ENCODE assay signal across 23 cellular contexts in the genomic region with DNA sequence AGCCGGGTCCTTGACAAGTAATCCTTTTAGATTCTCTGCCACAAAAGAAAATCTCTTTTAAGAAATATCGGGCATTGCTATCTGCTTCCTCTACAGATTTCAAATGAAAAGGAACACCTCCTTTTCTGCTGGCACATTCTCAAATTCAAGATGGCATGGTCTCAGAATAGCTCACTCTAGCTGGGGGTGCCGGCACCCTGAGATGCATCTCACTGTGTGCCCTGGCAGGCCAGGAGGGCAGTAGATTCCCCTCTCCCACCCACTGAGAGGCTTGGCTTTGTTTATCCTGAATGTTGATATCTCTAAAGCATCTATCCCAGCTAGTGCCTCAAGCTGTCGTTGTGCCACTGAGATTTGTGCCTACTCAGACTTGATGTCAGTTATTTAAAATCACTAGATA.
DNase-seq lines count a peak whose midpoint lies in the region; ATAC-seq and TF ChIP-seq lines count a peak whose summit lies in the region.
"Had no signal": no experiment of that assay in that cellular context is flagged by ENCODE, and none has a peak within 500 bp of the region (broad histone marks: within the 10 kb centered on the region; RNA-seq: fewer than 3 reads in every experiment).

No MANE protein-coding gene starts in this region.

- POLR2A ChIA-PET in CD4-positive, alpha-beta memory T cell (lab: Charles Lee; ENCODE audit: partially characterized antibody): interaction anchor here (2.1 to 8.4 kb wide), 2 partner anchors 9 to 393 kb away, joined by 9 to 129 read pairs; a partner anchor contains a TSS
- POLR2A ChIA-PET in activated CD4-positive, alpha-beta memory T cell treated with anti-CD3 and anti-CD28 coated beads, Interleukin-2, amount 10 ng/mL, durations not matched to agents 7 days and 5 days (lab: Charles Lee): interaction anchor here (1.1 kb wide), 1 partner anchor 14 kb away, joined by 3 read pairs; no protein-coding TSS in a partner anchor

- intact Hi-C loops in CD4-positive, alpha-beta memory T cell (cut with micrococcal nuclease): loop anchor here (5.0 to 10.0 kb wide), 2 partner anchors 109 to 367 kb away; a partner anchor contains a TSS
- intact Hi-C loops in natural killer cell (cut with micrococcal nuclease): loop anchor here (5.0 to 10.0 kb wide), 2 partner anchors 109 to 393 kb away; a partner anchor contains a TSS

- peak overlapping the region; percentile 81 for H3K27ac Mint-ChIP-seq in activated T-cell treated with anti-CD3 and anti-CD28 coated beads, Interleukin-2, amount 50 U/mL, for 24 hours
- H3K27ac Mint-ChIP-seq in CD4-positive, alpha-beta memory T cell: peak overlapping the region in 6 of 7 donors; percentile 76 to 99 (median 97)
- H3K27ac Mint-ChIP-seq in activated CD4-positive, alpha-beta memory T cell treated with anti-CD3 and anti-CD28 coated beads, Interleukin-2, amount 10 ng/mL, durations not matched to agents 7 days and 5 days: peak overlapping the region; percentile 68
- peak overlapping the region; percentile 83 to 90 for H3K27ac Mint-ChIP-seq in natural killer cell
- H3K27ac Mint-ChIP-seq: HFFc6; stimulated activated naive B cell treated with anti-CD40 and anti-IgM and Interleukin-4, amounts not matched to agents 10 μg/mL and 1 μg/mL and 100 μg/mL, for 72 hours had no signal

- peaks cover under 1% of the 10 kb centered on the region for H4K20me1 ChIP-seq in smooth muscle cell (ENCODE audit: low read depth)

- H2AFZ ChIP-seq in smooth muscle cell (ENCODE audit: low read depth): no peak overlapping the region

- no peak overlapping the region for H3K9ac ChIP-seq in smooth muscle cell (ENCODE audit: low read depth)

- peaks cover 66% of the 10 kb centered on the region for H3K4me1 ChIP-seq in CD4-positive, alpha-beta memory T cell (ENCODE audit: insufficient read depth, low read length)
- H3K4me1 ChIP-seq in smooth muscle cell (ENCODE audit: low read depth): no peaks in the 10 kb centered on the region
- H3K4me1 ChIP-seq: testis, uterus had no signal

- H3K4me2 ChIP-seq in smooth muscle cell: no peak overlapping the region

- no peaks in the 10 kb centered on the region for H3K9me3 ChIP-seq in CD4-positive, alpha-beta memory T cell (ENCODE audit: control insufficient read depth in 1 of 2, low read length in 2 of 2)
- H3K9me3 ChIP-seq in smooth muscle cell (replicated peaks; ENCODE audit: low read depth): no peaks in the 10 kb centered on the region
- H3K9me3 ChIP-seq: spleen, testis, uterus had no signal

- DNase-seq in activated T-cell treated with anti-CD3 and anti-CD28 coated beads, Interleukin-2, amount 50 U/mL, for 24 hours: no peak
- DNase-seq in activated T-cell treated with anti-CD3 and anti-CD28 coated beads, Interleukin-2, amount 50 U/mL, for 1 hour: no peak
- DNase-seq in CD4-positive, alpha-beta memory T cell: no peak
- no peak for DNase-seq in activated CD4-positive, alpha-beta memory T cell treated with anti-CD3 and anti-CD28 coated beads, Interleukin-2, amount 10 ng/mL, durations not matched to agents 7 days and 5 days
- DNase-seq in natural killer cell: no peak
- no peak for DNase-seq in smooth muscle cell (lab: John Stamatoyannopoulos, UW; ENCODE audit: unreplicated experiment)
- no peak for DNase-seq in KBM-7
- DNase-seq: activated CD8-positive, alpha-beta memory T cell treated with anti-CD3 and anti-CD28 coated beads for 24 hours; activated T-cell treated with anti-CD3 and anti-CD28 coated beads, Interleukin-2, amount 50 U/mL, for 4 hours; HFFc6; mesendoderm; NCI-H1092 treated with DMSO at 0.1 percent for 48 hours; NCI-H187 treated with DMSO at 0.1 percent for 48 hours; NCI-H2227 treated with DMSO at 0.1 percent for 48 hours; NCI-H748 treated with DMSO at 0.1 percent for 48 hours; occipital lobe; retina; spleen; stimulated activated CD4-positive, alpha-beta T cell treated with anti-CD3 and anti-CD28 coated beads, Interleukin-4, amount 100 ng/mL, for 1 hour; stimulated activated naive B cell treated with anti-CD40 and anti-IgM and Interleukin-4, amounts not matched to agents 10 μg/mL and 1 μg/mL and 100 μg/mL, for 72 hours; testis; uterus had no signal

- no peak overlapping the region for H3K4me3 Mint-ChIP-seq in activated T-cell treated with anti-CD3 and anti-CD28 coated beads, Interleukin-2, amount 50 U/mL, for 24 hours
- H3K4me3 Mint-ChIP-seq in CD4-positive, alpha-beta memory T cell: peak overlapping the region in 4 of 8 donors; percentile 2 to 80 (median 46)
- H3K4me3 Mint-ChIP-seq in activated CD4-positive, alpha-beta memory T cell treated with anti-CD3 and anti-CD28 coated beads, Interleukin-2, amount 10 ng/mL, durations not matched to agents 7 days and 5 days: no peak overlapping the region
- H3K4me3 Mint-ChIP-seq in natural killer cell: peak overlapping the region; percentile 31
- H3K4me3 Mint-ChIP-seq: activated T-cell treated with anti-CD3 and anti-CD28 coated beads, Interleukin-2, amount 50 U/mL, for 4 hours; HFFc6; stimulated activated naive B cell treated with anti-CD40 and anti-IgM and Interleukin-4, amounts not matched to agents 10 μg/mL and 1 μg/mL and 100 μg/mL, for 72 hours had no signal

- no peaks in the 10 kb centered on the region for H3K79me2 ChIP-seq in smooth muscle cell (ENCODE audit: low read depth)

- TF ChIP-seq CTCF in natural killer cell (IDR thresholded peaks at IDR 0.05) (no peak), smooth muscle cell (IDR thresholded peaks at IDR 0.05; ENCODE audit: borderline replicate concordance, insufficient read depth, poor library complexity, severe bottlenecking) (no peak)

- H3K9me3 Mint-ChIP-seq in activated T-cell treated with anti-CD3 and anti-CD28 coated beads, Interleukin-2, amount 50 U/mL, for 24 hours: peaks cover 2% of the 10 kb centered on the region
- no peaks in the 10 kb centered on the region for H3K9me3 Mint-ChIP-seq in CD4-positive, alpha-beta memory T cell
- H3K9me3 Mint-ChIP-seq in activated CD4-positive, alpha-beta memory T cell treated with anti-CD3 and anti-CD28 coated beads, Interleukin-2, amount 10 ng/mL, durations not matched to agents 7 days and 5 days: no peaks in the 10 kb centered on the region
- no peaks in the 10 kb centered on the region for H3K9me3 Mint-ChIP-seq in natural killer cell
- H3K9me3 Mint-ChIP-seq: activated T-cell treated with anti-CD3 and anti-CD28 coated beads, Interleukin-2, amount 50 U/mL, for 4 hours; HFFc6; stimulated activated naive B cell treated with anti-CD40 and anti-IgM and Interleukin-4, amounts not matched to agents 10 μg/mL and 1 μg/mL and 100 μg/mL, for 72 hours had no signal

- peaks cover 20% of the 10 kb centered on the region for H3K36me3 Mint-ChIP-seq in activated T-cell treated with anti-CD3 and anti-CD28 coated beads, Interleukin-2, amount 50 U/mL, for 24 hours (ENCODE audit: low read depth)
- H3K36me3 Mint-ChIP-seq in CD4-positive, alpha-beta memory T cell: peaks cover 5 to 9% of the 10 kb centered on the region in 2 donors
- H3K36me3 Mint-ChIP-seq in activated CD4-positive, alpha-beta memory T cell treated with anti-CD3 and anti-CD28 coated beads, Interleukin-2, amount 10 ng/mL, durations not matched to agents 7 days and 5 days (ENCODE audit: low read depth): peaks cover 28% of the 10 kb centered on the region
- peaks cover 4% of the 10 kb centered on the region for H3K36me3 Mint-ChIP-seq in natural killer cell
- H3K36me3 Mint-ChIP-seq: stimulated activated naive B cell treated with anti-CD40 and anti-IgM and Interleukin-4, amounts not matched to agents 10 μg/mL and 1 μg/mL and 100 μg/mL, for 72 hours had no signal

- H3K27ac ChIP-seq in CD4-positive, alpha-beta memory T cell (ENCODE audit: low read depth, low read length): peak overlapping the region; percentile 27
- no peak overlapping the region for H3K27ac ChIP-seq in smooth muscle cell (ENCODE audit: low read depth)
- H3K27ac ChIP-seq: testis, uterus had no signal

- no peaks in the 10 kb centered on the region for H3K27me3 ChIP-seq in CD4-positive, alpha-beta memory T cell (ENCODE audit: insufficient read depth, low read length)
- H3K27me3 ChIP-seq in smooth muscle cell (ENCODE audit: low read depth): no peaks in the 10 kb centered on the region
- H3K27me3 ChIP-seq: spleen, testis, uterus had no signal

- peak overlapping the region in 1 of 2 donors; percentile 1 for H3K4me3 ChIP-seq in CD4-positive, alpha-beta memory T cell (ENCODE audit: low read length in 2 of 2)
- no peak overlapping the region for H3K4me3 ChIP-seq in smooth muscle cell
- H3K4me3 ChIP-seq: spleen, testis, uterus had no signal

- no peaks in the 10 kb centered on the region for H3K27me3 Mint-ChIP-seq in activated T-cell treated with anti-CD3 and anti-CD28 coated beads, Interleukin-2, amount 50 U/mL, for 24 hours
- no peaks in the 10 kb centered on the region for H3K27me3 Mint-ChIP-seq in CD4-positive, alpha-beta memory T cell
- H3K27me3 Mint-ChIP-seq in activated CD4-positive, alpha-beta memory T cell treated with anti-CD3 and anti-CD28 coated beads, Interleukin-2, amount 10 ng/mL, durations not matched to agents 7 days and 5 days: no peaks in the 10 kb centered on the region
- H3K27me3 Mint-ChIP-seq in natural killer cell (ENCODE audit: low read depth in 2 of 2): no peaks in the 10 kb centered on the region

- no peaks in the 10 kb centered on the region for H3F3A ChIP-seq in smooth muscle cell (ENCODE audit: low read depth)

- ATAC-seq in natural killer cell: no peak
- no peak for ATAC-seq in GM19467 (IDR thresholded peaks at IDR 0.05; ENCODE audit: unreplicated experiment)
- ATAC-seq: activated T-cell treated with anti-CD3 and anti-CD28 coated beads, Interleukin-2, amount 50 U/mL, for 4 hours; stimulated activated naive B cell treated with anti-CD40 and anti-IgM and Interleukin-4, amounts not matched to agents 10 μg/mL and 1 μg/mL and 100 μg/mL, for 72 hours had no signal

- WGBS in smooth muscle cell (ENCODE audit: low lambda C conversion rate): 83% methylated on average over 4 of the region's 4 CpGs

- in situ Hi-C loops in KBM-7 (cut with MboI; ENCODE audit: low pct_unique_long_range_greater_than_20kb, low sequenced_read_pairs): no loop called here

- H3K4me1 Mint-ChIP-seq in activated T-cell treated with anti-CD3 and anti-CD28 coated beads, Interleukin-2, amount 50 U/mL, for 24 hours (ENCODE audit: low read depth): peaks cover 66% of the 10 kb centered on the region
- peaks cover 51 to 80% (median 63%) of the 10 kb centered on the region in 4 donors for H3K4me1 Mint-ChIP-seq in CD4-positive, alpha-beta memory T cell
- peaks cover 55% of the 10 kb centered on the region for H3K4me1 Mint-ChIP-seq in activated CD4-positive, alpha-beta memory T cell treated with anti-CD3 and anti-CD28 coated beads, Interleukin-2, amount 10 ng/mL, durations not matched to agents 7 days and 5 days
- H3K4me1 Mint-ChIP-seq in natural killer cell: peaks cover 48 to 53% of the 10 kb centered on the region in 2 donors

- CTCF ChIA-PET in CD4-positive, alpha-beta memory T cell (lab: Charles Lee; ENCODE audit: partially characterized antibody): interaction anchor here (0.8 to 1.7 kb wide), 3 partner anchors 8 to 16 kb away, joined by 3 to 6 read pairs (median 3); no protein-coding TSS in a partner anchor
- CTCF ChIA-PET in activated CD4-positive, alpha-beta memory T cell treated with anti-CD3 and anti-CD28 coated beads, Interleukin-2, amount 10 ng/mL, durations not matched to agents 7 days and 5 days (lab: Charles Lee): interaction anchor here (0.9 kb wide), 1 partner anchor 22 kb away, joined by 3 read pairs; no protein-coding TSS in a partner anchor

- no peaks in the 10 kb centered on the region for H3K36me3 ChIP-seq in CD4-positive, alpha-beta memory T cell (ENCODE audit: insufficient read depth, low read length)
- no peaks in the 10 kb centered on the region for H3K36me3 ChIP-seq in smooth muscle cell (ENCODE audit: low read depth)
- H3K36me3 ChIP-seq: uterus had no signal
